Comparison of ENCODE assay signal across 20 cellular contexts in the genomic region with DNA sequence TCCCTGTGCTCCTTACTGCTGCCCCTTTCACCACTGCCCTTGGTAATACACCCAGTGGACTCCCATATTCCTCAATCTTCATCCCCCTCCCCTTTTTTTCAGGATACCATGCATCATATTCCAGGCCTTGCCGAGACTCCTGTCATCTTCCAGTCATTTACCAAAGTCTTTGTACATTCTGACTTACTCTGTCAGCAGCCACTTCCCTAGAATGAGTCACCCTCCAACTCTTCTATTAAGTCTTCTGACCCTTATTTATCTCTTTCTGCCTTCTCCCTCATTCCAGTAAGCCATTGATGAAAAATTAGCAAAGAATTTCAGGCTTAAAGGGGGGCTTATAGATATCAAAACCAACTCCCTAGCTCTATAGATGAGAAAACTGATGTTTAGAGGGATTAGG.
DNase-seq lines count a peak whose midpoint lies in the region; ATAC-seq and TF ChIP-seq lines count a peak whose summit lies in the region.
"Had no signal": no experiment of that assay in that cellular context is flagged by ENCODE, and none has a peak within 500 bp of the region (broad histone marks: within the 10 kb centered on the region; RNA-seq: fewer than 3 reads in every experiment).

No MANE protein-coding gene starts in this region.

- no peaks in the 10 kb centered on the region for H3K27me3 Mint-ChIP-seq in Caco-2 (ENCODE audit: insufficient read depth, unreplicated experiment)
- H3K27me3 Mint-ChIP-seq in naive thymus-derived CD4-positive, alpha-beta T cell: peaks cover 9 to 57% (median 30%) of the 10 kb centered on the region in 5 donors

- H3K4me1 Mint-ChIP-seq in Caco-2 (ENCODE audit: low read depth, unreplicated experiment): peaks cover 31% of the 10 kb centered on the region
- no peaks in the 10 kb centered on the region for H3K4me1 Mint-ChIP-seq in naive thymus-derived CD4-positive, alpha-beta T cell
- H3K4me1 Mint-ChIP-seq: activated B cell treated with CpG ODN at 0.5 μM for 24 hours; activated T-helper 17 cell treated with anti-CD3 and anti-CD28 coated beads, Interleukin-2, amount 50 U/mL, for 72 hours had no signal

- H3K36me3 ChIP-seq in Caco-2 (ENCODE audit: control insufficient read depth, insufficient read depth, low read length) (no peaks in the 10 kb centered on the region), SK-N-SH (replicated peaks in 1 of 2; ENCODE audit: control insufficient read depth in 1 of 2, insufficient read depth in 2 of 2, low read length in 1 of 2) (no peaks in the 10 kb centered on the region)
- H3K36me3 ChIP-seq in naive thymus-derived CD4-positive, alpha-beta T cell (ENCODE audit: control insufficient read depth in 2 of 3, insufficient read depth in 3 of 3, low read length in 3 of 3): no peaks in the 10 kb centered on the region
- H3K36me3 ChIP-seq: gastroesophageal sphincter, spleen, thoracic aorta had no signal

- 0% methylated on average over 1 of the region's 1 CpG for WGBS in SK-N-SH (ENCODE audit: low lambda C conversion rate)

- H3F3A ChIP-seq in SK-N-SH (replicated peaks; ENCODE audit: insufficient read depth): no peaks in the 10 kb centered on the region

- H3K4me2 ChIP-seq in SK-N-SH: no peak overlapping the region

- intact Hi-C loops in Caco-2 (cut with micrococcal nuclease; ENCODE audit: unreplicated experiment): no loop called here
- intact Hi-C loops in naive thymus-derived CD4-positive, alpha-beta T cell (cut with micrococcal nuclease): no loop called here

- no peaks in the 10 kb centered on the region for H3K9me2 ChIP-seq in SK-N-SH

- CTCF ChIA-PET in Caco-2 (lab: Charles Lee) (no interaction called here), SK-N-SH (lab: Yijun Ruan, JAX) (no interaction called here)
- CTCF ChIA-PET in naive thymus-derived CD4-positive, alpha-beta T cell (lab: Charles Lee): no interaction called here

- H3K4me3 Mint-ChIP-seq in Caco-2 (ENCODE audit: unreplicated experiment): no peak overlapping the region
- no peak overlapping the region for H3K4me3 Mint-ChIP-seq in naive thymus-derived CD4-positive, alpha-beta T cell
- H3K4me3 Mint-ChIP-seq: activated B cell treated with CpG ODN at 0.5 μM for 24 hours; activated T-helper 17 cell treated with anti-CD3 and anti-CD28 coated beads, Interleukin-2, amount 50 U/mL, for 72 hours had no signal

- no peak overlapping the region for H3K27ac ChIP-seq in SK-N-SH (ENCODE audit: low read depth in 2 of 2, low read length in 1 of 2)
- H3K27ac ChIP-seq in naive thymus-derived CD4-positive, alpha-beta T cell (ENCODE audit: low read depth, low read length): no peak overlapping the region
- H3K27ac ChIP-seq: gastroesophageal sphincter, parathyroid adenoma, spleen, thoracic aorta had no signal

- H3K36me3 Mint-ChIP-seq in Caco-2 (ENCODE audit: insufficient read depth, unreplicated experiment): no peaks in the 10 kb centered on the region
- H3K36me3 Mint-ChIP-seq in naive thymus-derived CD4-positive, alpha-beta T cell: no peaks in the 10 kb centered on the region

- POLR2A ChIA-PET in Caco-2 (lab: Charles Lee) (no interaction called here), SK-N-SH (lab: Yijun Ruan, JAX) (no interaction called here)
- POLR2A ChIA-PET in naive thymus-derived CD4-positive, alpha-beta T cell (lab: Charles Lee): interaction anchor here (0.7 kb wide), 1 partner anchor 9 kb away, joined by 3 read pairs; no protein-coding TSS in a partner anchor

- no peak overlapping the region for H2AFZ ChIP-seq in SK-N-SH (ENCODE audit: low read depth)
- H2AFZ ChIP-seq: parathyroid adenoma had no signal

- H3K4me3 ChIP-seq in Caco-2 (ENCODE audit: low read depth, low read length) (no peak overlapping the region), cardiac fibroblast (replicated peaks in 1 of 2; ENCODE audit: low read depth in 2 of 2, low read length in 2 of 2) (no peak overlapping the region), SK-N-SH (ENCODE audit: low read depth in 2 of 2, low read length in 1 of 2) (no peak overlapping the region)
- no peak overlapping the region for H3K4me3 ChIP-seq in naive thymus-derived CD4-positive, alpha-beta T cell (ENCODE audit: low read length)
- H3K4me3 ChIP-seq: gastroesophageal sphincter, spleen, thoracic aorta had no signal

- TF ChIP-seq CTCF in Caco-2 (IDR thresholded peaks at IDR 0.05; ENCODE audit: insufficient read depth in 1 of 2, low read depth in 1 of 2, low read length in 1 of 2, severe bottlenecking in 1 of 2, unreplicated experiment in 1 of 2): no peak
- no peak for TF ChIP-seq CTCF in cardiac fibroblast (IDR thresholded peaks at IDR 0.05; ENCODE audit: low read depth, low read length)
- no peak for TF ChIP-seq CTCF in SK-N-SH (IDR thresholded peaks at IDR 0.05)

- no TSS peak for BruUV-seq in Caco-2 (replicated peaks; lab: Mats Ljungman, UMichigan)

- H3K27ac Mint-ChIP-seq in Caco-2 (ENCODE audit: unreplicated experiment): peak overlapping the region; percentile 66
- H3K27ac Mint-ChIP-seq in naive thymus-derived CD4-positive, alpha-beta T cell: no peak overlapping the region
- H3K27ac Mint-ChIP-seq: activated B cell treated with CpG ODN at 0.5 μM for 24 hours; activated T-helper 17 cell treated with anti-CD3 and anti-CD28 coated beads, Interleukin-2, amount 50 U/mL, for 72 hours had no signal

- no peak for TF ChIP-seq EP300 in SK-N-SH (IDR thresholded peaks at IDR 0.05; ENCODE audit: borderline replicate concordance in 1 of 2, low read depth in 1 of 2, low read length in 1 of 2)

- H3K9ac ChIP-seq in SK-N-SH: no peak overlapping the region
- H3K9ac ChIP-seq: parathyroid adenoma had no signal

- ATAC-seq in naive thymus-derived CD4-positive, alpha-beta T cell: no peak
- ATAC-seq: activated T-helper 17 cell treated with anti-CD3 and anti-CD28 coated beads, Interleukin-2, amount 50 U/mL, for 72 hours; gastroesophageal sphincter; left ventricle myocardium superior had no signal

- H3K79me2 ChIP-seq in SK-N-SH (ENCODE audit: insufficient read depth): no peaks in the 10 kb centered on the region
- H3K79me2 ChIP-seq: parathyroid adenoma had no signal

- TF ChIP-seq RAD21 in SK-N-SH (IDR thresholded peaks at IDR 0.05; ENCODE audit: low read length): no peak

- H3K4me1 ChIP-seq in Caco-2: peaks cover 1% of the 10 kb centered on the region
- H3K4me1 ChIP-seq in SK-N-SH (ENCODE audit: control insufficient read depth in 1 of 2, insufficient read depth in 2 of 2, low read depth in 1 of 2, low read length in 1 of 2): no peaks in the 10 kb centered on the region
- H3K4me1 ChIP-seq in naive thymus-derived CD4-positive, alpha-beta T cell (ENCODE audit: control insufficient read depth in 2 of 2, insufficient read depth in 2 of 2, low read length in 2 of 2): no peaks in the 10 kb centered on the region
- H3K4me1 ChIP-seq: parathyroid adenoma, spleen had no signal

- H3K9me3 ChIP-seq in Caco-2: no peaks in the 10 kb centered on the region
- no peaks in the 10 kb centered on the region for H3K9me3 ChIP-seq in SK-N-SH
- H3K9me3 ChIP-seq in naive thymus-derived CD4-positive, alpha-beta T cell (ENCODE audit: control insufficient read depth in 2 of 3, low read length in 3 of 3): no peaks in the 10 kb centered on the region
- H3K9me3 ChIP-seq: gastroesophageal sphincter, spleen, thoracic aorta had no signal

- no peaks in the 10 kb centered on the region for H4K20me1 ChIP-seq in SK-N-SH (ENCODE audit: insufficient read depth)

- H3K27me3 ChIP-seq in Caco-2 (replicated peaks; ENCODE audit: control insufficient read depth, insufficient read depth, low read length) (no peaks in the 10 kb centered on the region), SK-N-SH (ENCODE audit: insufficient read depth) (no peaks in the 10 kb centered on the region)
- no peaks in the 10 kb centered on the region for H3K27me3 ChIP-seq in naive thymus-derived CD4-positive, alpha-beta T cell (ENCODE audit: control insufficient read depth in 2 of 2, insufficient read depth in 2 of 2, low read length in 2 of 2)
- H3K27me3 ChIP-seq: gastroesophageal sphincter had no signal

- H3K9me3 Mint-ChIP-seq in Caco-2 (ENCODE audit: unreplicated experiment): no peaks in the 10 kb centered on the region
- no peaks in the 10 kb centered on the region for H3K9me3 Mint-ChIP-seq in naive thymus-derived CD4-positive, alpha-beta T cell
- H3K9me3 Mint-ChIP-seq: activated B cell treated with CpG ODN at 0.5 μM for 24 hours; activated T-helper 17 cell treated with anti-CD3 and anti-CD28 coated beads, Interleukin-2, amount 50 U/mL, for 72 hours had no signal

- DNase-seq in Caco-2 (no peak), M059J (ENCODE audit: low read depth) (peak; percentile 3), cardiac fibroblast (ENCODE audit: low read depth in 2 of 2) (peak; percentile 37 to 53), kidney tubule cell (ENCODE audit: low spot score) (peak; percentile 65), SK-N-SH (no peak)
- DNase-seq in activated CD4-positive, alpha-beta T cell treated with anti-CD3 and anti-CD28 coated beads for 4 hours: no peak
- DNase-seq in activated CD4-positive, alpha-beta T cell treated with anti-CD3 and anti-CD28 coated beads, Interleukin-2, amount 50 U/mL, for 1 hour: no peak
- DNase-seq in naive thymus-derived CD4-positive, alpha-beta T cell: no peak
- DNase-seq: activated B cell treated with CpG ODN at 0.5 μM for 24 hours; effector memory CD4-positive, alpha-beta T cell; H7; left ventricle myocardium superior; NCI-H187 treated with DMSO at 0.1 percent for 48 hours; NCI-H446; SHP77 treated with DMSO at 0.1 percent for 48 hours; spleen had no signal

TF ChIP-seq in SK-N-SH, 30 proteins besides CTCF, POLR2A, EP300 and RAD21 (continues in another document):
- no peak for TF ChIP-seq ELF1 (IDR thresholded peaks at IDR 0.05)
- TF ChIP-seq, protein P1, sequence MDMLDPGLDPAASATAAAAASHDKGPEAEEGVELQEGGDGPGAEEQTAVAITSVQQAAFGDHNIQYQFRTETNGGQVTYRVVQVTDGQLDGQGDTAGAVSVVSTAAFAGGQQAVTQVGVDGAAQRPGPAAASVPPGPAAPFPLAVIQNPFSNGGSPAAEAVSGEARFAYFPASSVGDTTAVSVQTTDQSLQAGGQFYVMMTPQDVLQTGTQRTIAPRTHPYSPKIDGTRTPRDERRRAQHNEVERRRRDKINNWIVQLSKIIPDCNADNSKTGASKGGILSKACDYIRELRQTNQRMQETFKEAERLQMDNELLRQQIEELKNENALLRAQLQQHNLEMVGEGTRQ (IDR thresholded peaks at IDR 0.05; ENCODE audit: borderline replicate concordance, low read depth, low read length): no peak
- no peak for TF ChIP-seq POLR2AphosphoS5 (IDR thresholded peaks at IDR 0.05; ENCODE audit: low read depth, low read length)

Comparison
In these comparisons a context has a peak if more than half of its experiments do, and no peak if none do; other contexts are left out.
1. DNase-seq: peak in M059J (single experiment), cardiac fibroblast (2 of 2) and kidney tubule cell (single experiment); none in Caco-2 (0 of 2), SK-N-SH (single experiment), activated CD4-positive, alpha-beta T cell treated with anti-CD3 and anti-CD28 coated beads for 4 hours (0 of 2), activated CD4-positive, alpha-beta T cell treated with anti-CD3 and anti-CD28 coated beads, Interleukin-2, amount 50 U/mL, for 1 hour (single experiment) and naive thymus-derived CD4-positive, alpha-beta T cell (0 of 9).